Comparison of ENCODE assay signal across 17 cellular contexts in genomic region chr1:223136086-223136485, GRCh38. TPM values are rescaled to one million over a fixed set of nuclear protein-coding genes. Genes with fewer than 3 reads are reported as not detected.
DNase-seq lines count a peak whose midpoint lies in the region; ATAC-seq and TF ChIP-seq lines count a peak whose summit lies in the region.
"Had no signal": no experiment of that assay in that cellular context is flagged by ENCODE, and none has a peak within 500 bp of the region (broad histone marks: within the 10 kb centered on the region; RNA-seq: fewer than 3 reads in every experiment).

No MANE protein-coding gene starts in this region.

- H3K27ac ChIP-seq in esophagus muscularis mucosa (replicated peaks in 1 of 4) = peak overlapping the region; percentile 56 to 80 (median 58)
- H3K27ac ChIP-seq in upper lobe of left lung = peak overlapping the region; percentile 28 to 86 (median 78)
- H3K27ac ChIP-seq: C4-2B, KMS-11 had no signal

- intact Hi-C loops in activated CD8-positive, alpha-beta T cell treated with anti-CD3 and anti-CD28 coated beads for 36 hours (cut with micrococcal nuclease) = no loop called here
- intact Hi-C loops in esophagus muscularis mucosa (cut with DNase I) = loop anchor here (5.0 to 10.0 kb wide), 2 partner anchors 96 to 229 kb away; partner anchors contain the start of gene SUSD4
- intact Hi-C loops in Caco-2 (cut with micrococcal nuclease; ENCODE audit: unreplicated experiment) = loop anchor here (2.0 kb wide), 1 partner anchor 77 kb away; no protein-coding TSS in a partner anchor

- TF ChIP-seq CTCF in activated CD8-positive, alpha-beta T cell treated with anti-CD3 and anti-CD28 coated beads for 36 hours (IDR thresholded peaks at IDR 0.05) = no peak
- TF ChIP-seq CTCF in esophagus muscularis mucosa (IDR thresholded peaks at IDR 0.05) = no peak
- TF ChIP-seq CTCF in upper lobe of left lung (IDR thresholded peaks at IDR 0.05) = no peak
- TF ChIP-seq CTCF in Caco-2 (IDR thresholded peaks at IDR 0.05; ENCODE audit: insufficient read depth in 1 of 2, low read depth in 1 of 2, low read length in 1 of 2, severe bottlenecking in 1 of 2, unreplicated experiment in 1 of 2) = no peak

- H3K36me3 ChIP-seq in esophagus muscularis mucosa = no peaks in the 10 kb centered on the region
- H3K36me3 ChIP-seq in upper lobe of left lung = no peaks in the 10 kb centered on the region
- H3K36me3 ChIP-seq in Caco-2 (ENCODE audit: control insufficient read depth, insufficient read depth, low read length) = no peaks in the 10 kb centered on the region; the same call in 1 of the 2 replicates

- TF ChIP-seq EP300 in esophagus muscularis mucosa (IDR thresholded peaks at IDR 0.05) = no peak
- no peak for TF ChIP-seq EP300 in upper lobe of left lung (IDR thresholded peaks at IDR 0.05)

- no TSS peak for BruUV-seq in Caco-2 (replicated peaks; lab: Mats Ljungman, UMichigan)

- no peaks in the 10 kb centered on the region for H3K36me3 Mint-ChIP-seq in activated CD8-positive, alpha-beta T cell treated with anti-CD3 and anti-CD28 coated beads for 36 hours (ENCODE audit: low read depth)
- H3K36me3 Mint-ChIP-seq in activated CD8-positive, alpha-beta T cell treated with anti-CD3 and anti-CD28 coated beads, Interleukin-2, amount 10 ng/mL, durations not matched to agents 7 days and 5 days (ENCODE audit: low read depth) = no peaks in the 10 kb centered on the region
- peaks cover 7% of the 10 kb centered on the region for H3K36me3 Mint-ChIP-seq in Caco-2 (ENCODE audit: insufficient read depth, unreplicated experiment)
- H3K36me3 Mint-ChIP-seq: activated CD8-positive, alpha-beta memory T cell treated with anti-CD3 and anti-CD28 coated beads, Interleukin-2, amount 10 ng/mL, durations not matched to agents 7 days and 5 days had no signal

- no peaks in the 10 kb centered on the region for H3K9me3 Mint-ChIP-seq in activated CD8-positive, alpha-beta T cell treated with anti-CD3 and anti-CD28 coated beads for 36 hours
- no peaks in the 10 kb centered on the region for H3K9me3 Mint-ChIP-seq in activated CD8-positive, alpha-beta T cell treated with anti-CD3 and anti-CD28 coated beads, Interleukin-2, amount 10 ng/mL, durations not matched to agents 7 days and 5 days (ENCODE audit: insufficient read depth)
- no peaks in the 10 kb centered on the region for H3K9me3 Mint-ChIP-seq in Caco-2 (ENCODE audit: unreplicated experiment)

- peaks cover 10% of the 10 kb centered on the region for H3K4me1 Mint-ChIP-seq in activated CD8-positive, alpha-beta T cell treated with anti-CD3 and anti-CD28 coated beads for 36 hours (ENCODE audit: low read depth)
- H3K4me1 Mint-ChIP-seq in activated CD8-positive, alpha-beta T cell treated with anti-CD3 and anti-CD28 coated beads, Interleukin-2, amount 10 ng/mL, durations not matched to agents 7 days and 5 days (ENCODE audit: low read depth) = peaks cover 7% of the 10 kb centered on the region
- peaks cover 15% of the 10 kb centered on the region for H3K4me1 Mint-ChIP-seq in Caco-2 (ENCODE audit: low read depth, unreplicated experiment)

- peaks cover 13% of the 10 kb centered on the region for H3K27me3 Mint-ChIP-seq in activated CD8-positive, alpha-beta T cell treated with anti-CD3 and anti-CD28 coated beads for 36 hours
- H3K27me3 Mint-ChIP-seq in activated CD8-positive, alpha-beta T cell treated with anti-CD3 and anti-CD28 coated beads, Interleukin-2, amount 10 ng/mL, durations not matched to agents 7 days and 5 days (ENCODE audit: low read depth) = peaks cover 25% of the 10 kb centered on the region
- H3K27me3 Mint-ChIP-seq in Caco-2 (ENCODE audit: insufficient read depth, unreplicated experiment) = no peaks in the 10 kb centered on the region

- H3K4me3 ChIP-seq in esophagus muscularis mucosa (no peak overlapping the region), upper lobe of left lung (no peak overlapping the region), Caco-2 (ENCODE audit: low read depth, low read length) (no peak overlapping the region)
- H3K4me3 ChIP-seq: spleen had no signal

- ATAC-seq in activated CD8-positive, alpha-beta T cell treated with anti-CD3 and anti-CD28 coated beads for 36 hours = no peak
- ATAC-seq in activated CD8-positive, alpha-beta T cell treated with anti-CD3 and anti-CD28 coated beads, Interleukin-2, amount 10 ng/mL, durations not matched to agents 7 days and 5 days = no peak
- no peak for ATAC-seq in upper lobe of left lung (ENCODE audit: low FRiP score in 2 of 2)
- ATAC-seq: activated CD8-positive, alpha-beta memory T cell treated with anti-CD3 and anti-CD28 coated beads, Interleukin-2, amount 10 ng/mL, durations not matched to agents 7 days and 5 days had no signal

- no peak for TF ChIP-seq POLR2A in esophagus muscularis mucosa (IDR thresholded peaks at IDR 0.05; ENCODE audit: low read depth)
- no peak for TF ChIP-seq POLR2A in upper lobe of left lung (IDR thresholded peaks at IDR 0.05)

- peak; percentile 10 for DNase-seq in activated CD8-positive, alpha-beta T cell treated with anti-CD3 and anti-CD28 coated beads for 36 hours
- no peak for DNase-seq in activated CD8-positive, alpha-beta T cell treated with anti-CD3 and anti-CD28 coated beads, Interleukin-2, amount 10 ng/mL, durations not matched to agents 7 days and 5 days
- peak; percentile 30 for DNase-seq in NCI-H69 (lab: John Stamatoyannopoulos, UW)
- no peak for DNase-seq in esophagus muscularis mucosa (ENCODE audit: extremely low spot score)
- no peak for DNase-seq in upper lobe of left lung
- no peak for DNase-seq in Caco-2
- no peak for DNase-seq in cerebellar nuclear complex (lab: John Stamatoyannopoulos, UW)
- no peak for DNase-seq in inferior parietal cortex (ENCODE audit: extremely low spot score)
- DNase-seq: activated CD8-positive, alpha-beta memory T cell treated with anti-CD3 and anti-CD28 coated beads, Interleukin-2, amount 10 ng/mL, durations not matched to agents 7 days and 5 days; activated effector memory CD4-positive, alpha-beta T cell treated with anti-CD3 and anti-CD28 coated beads, Interleukin-2, amount 50 U/mL, for 16 hours; DMS53; erythroblast; NCI-H1436; SK-N-SH; spleen had no signal

- CTCF ChIA-PET in activated CD8-positive, alpha-beta T cell treated with anti-CD3 and anti-CD28 coated beads for 36 hours (lab: Charles Lee) = interaction anchor here (0.9 to 6.5 kb wide), 6 partner anchors 13 to 552 kb away, joined by 3 to 111 read pairs (median 16); no protein-coding TSS in a partner anchor
- CTCF ChIA-PET in activated CD8-positive, alpha-beta T cell treated with anti-CD3 and anti-CD28 coated beads, Interleukin-2, amount 10 ng/mL, durations not matched to agents 7 days and 5 days (lab: Charles Lee) = interaction anchor here (0.9 to 6.8 kb wide), 7 partner anchors 7 to 548 kb away, joined by 3 to 126 read pairs (median 8); partner anchors contain the start of gene TLR5
- CTCF ChIA-PET in Caco-2 (lab: Charles Lee) = interaction anchor here (0.7 to 1.7 kb wide), 2 partner anchors 12 to 548 kb away, joined by 5 read pairs; no protein-coding TSS in a partner anchor

- H3K27ac Mint-ChIP-seq in activated CD8-positive, alpha-beta T cell treated with anti-CD3 and anti-CD28 coated beads for 36 hours = no peak overlapping the region
- H3K27ac Mint-ChIP-seq in activated CD8-positive, alpha-beta T cell treated with anti-CD3 and anti-CD28 coated beads, Interleukin-2, amount 10 ng/mL, durations not matched to agents 7 days and 5 days = no peak overlapping the region
- H3K27ac Mint-ChIP-seq in Caco-2 (ENCODE audit: unreplicated experiment) = no peak overlapping the region
- H3K27ac Mint-ChIP-seq: activated CD8-positive, alpha-beta memory T cell treated with anti-CD3 and anti-CD28 coated beads, Interleukin-2, amount 10 ng/mL, durations not matched to agents 7 days and 5 days had no signal

- H3K4me3 Mint-ChIP-seq in activated CD8-positive, alpha-beta T cell treated with anti-CD3 and anti-CD28 coated beads for 36 hours = no peak overlapping the region
- no peak overlapping the region for H3K4me3 Mint-ChIP-seq in activated CD8-positive, alpha-beta T cell treated with anti-CD3 and anti-CD28 coated beads, Interleukin-2, amount 10 ng/mL, durations not matched to agents 7 days and 5 days
- H3K4me3 Mint-ChIP-seq in Caco-2 (ENCODE audit: unreplicated experiment) = no peak overlapping the region
- H3K4me3 Mint-ChIP-seq: activated CD8-positive, alpha-beta memory T cell treated with anti-CD3 and anti-CD28 coated beads, Interleukin-2, amount 10 ng/mL, durations not matched to agents 7 days and 5 days had no signal

- H3K9me3 ChIP-seq in esophagus muscularis mucosa (no peaks in the 10 kb centered on the region), upper lobe of left lung (no peaks in the 10 kb centered on the region), Caco-2 (no peaks in the 10 kb centered on the region)
- H3K9me3 ChIP-seq: SK-N-SH, spleen had no signal

- H3K27me3 ChIP-seq in esophagus muscularis mucosa (no peaks in the 10 kb centered on the region), upper lobe of left lung (no peaks in the 10 kb centered on the region), Caco-2 (replicated peaks; ENCODE audit: control insufficient read depth, insufficient read depth, low read length) (no peaks in the 10 kb centered on the region)

- 66% methylated on average over 2 of the region's 2 CpGs for WGBS in esophagus muscularis mucosa
- WGBS in upper lobe of left lung, 2 donors = 50 to 53% methylated on average over 2 of the region's 2 CpGs

- H3K4me1 ChIP-seq in esophagus muscularis mucosa = peaks cover 20 to 56% (median 50%) of the 10 kb centered on the region in 4 donors
- peaks cover 27 to 52% (median 47%) of the 10 kb centered on the region in 4 donors for H3K4me1 ChIP-seq in upper lobe of left lung
- peaks cover 25% of the 10 kb centered on the region; the same call in 1 of the 2 replicates for H3K4me1 ChIP-seq in Caco-2

- POLR2A ChIA-PET in activated CD8-positive, alpha-beta T cell treated with anti-CD3 and anti-CD28 coated beads for 36 hours (lab: Charles Lee) = no interaction called here
- POLR2A ChIA-PET in activated CD8-positive, alpha-beta T cell treated with anti-CD3 and anti-CD28 coated beads, Interleukin-2, amount 10 ng/mL, durations not matched to agents 7 days and 5 days (lab: Charles Lee) = interaction anchor here (0.5 kb wide), 1 partner anchor 297 kb away, joined by 4 read pairs; no protein-coding TSS in a partner anchor
- POLR2A ChIA-PET in Caco-2 (lab: Charles Lee) = no interaction called here

RNA-seq across cellular contexts. Expression of gene TLR5, which starts 7.0 kb away (rescaled TPM):
- total RNA-seq in activated CD8-positive, alpha-beta T cell treated with anti-CD3 and anti-CD28 coated beads for 36 hours = under 1 TPM; 0.11 to 0.38 TPM
- under 1 TPM; 0.32 to 0.44 TPM for total RNA-seq in activated CD8-positive, alpha-beta T cell treated with anti-CD3 and anti-CD28 coated beads, Interleukin-2, amount 10 ng/mL, durations not matched to agents 7 days and 5 days
- total RNA-seq in esophagus muscularis mucosa = 1 to 10 TPM; 2.8 to 8.3 (median 6.1) TPM
- 10 to 100 TPM in 5 of 6 donors, 1 to 10 TPM in 1; 4.1 to 30.4 (median 14.8) TPM for total RNA-seq in upper lobe of left lung
- total RNA-seq in Caco-2 (2022) = 1.8 TPM in 2 replicates

Comparison
In these comparisons a context has a peak if more than half of its experiments do, and no peak if none do; other contexts are left out.
1. DNase-seq: peak in activated CD8-positive, alpha-beta T cell treated with anti-CD3 and anti-CD28 coated beads for 36 hours (single experiment) and NCI-H69 (single experiment); none in activated CD8-positive, alpha-beta T cell treated with anti-CD3 and anti-CD28 coated beads, Interleukin-2, amount 10 ng/mL, durations not matched to agents 7 days and 5 days (single experiment), esophagus muscularis mucosa (single experiment), upper lobe of left lung (0 of 2), Caco-2 (0 of 2), cerebellar nuclear complex (0 of 2) and inferior parietal cortex (single experiment).